In genomic region chr11:63528729-63529278, GRCh38 we compare ENCODE assay signal across 8 cellular contexts. TPM values are rescaled to one million over a fixed set of nuclear protein-coding genes. Genes with fewer than 3 reads are reported as not detected.
DNase-seq lines count a peak whose midpoint lies in the region; ATAC-seq and TF ChIP-seq lines count a peak whose summit lies in the region.
"Not testable (repeated sequence)": the region's sequence is repeated elsewhere in the genome, so short reads cannot be mapped to it uniquely, and the experiment has no call there.
"Had no signal": no experiment of that assay in that cellular context is flagged by ENCODE, and none has a peak within 500 bp of the region (broad histone marks: within the 10 kb centered on the region; RNA-seq: fewer than 3 reads in every experiment).

No MANE protein-coding gene starts in this region.

- TSS peak; percentile 77 for BruUV-seq in Caco-2 (replicated peaks; lab: Mats Ljungman, UMichigan)

- POLR2A ChIA-PET in Caco-2 (lab: Charles Lee): interaction anchor here (1.1 kb wide), 1 partner anchor 144 kb away, joined by 5 read pairs; no protein-coding TSS in a partner anchor

- H3K27me3 Mint-ChIP-seq in Caco-2 (ENCODE audit: insufficient read depth, unreplicated experiment); activated T-cell treated with anti-CD3 and anti-CD28 coated beads, Interleukin-2, amount 50 U/mL, for 72 hours (ENCODE audit: low read depth); effector memory CD8-positive, alpha-beta T cell; progenitor cell of endocrine pancreas: not testable (repeated sequence)

- H3K9me3 ChIP-seq in Caco-2; HUES6 (ENCODE audit: control insufficient read depth, insufficient read depth, low read depth, low read length); iPS-15b (ENCODE audit: control insufficient read depth, insufficient read depth, low read length); lower lobe of right lung: not testable (repeated sequence)

- peaks cover 48% of the 10 kb centered on the region for H3K4me1 Mint-ChIP-seq in Caco-2 (ENCODE audit: low read depth, unreplicated experiment)
- H3K4me1 Mint-ChIP-seq in activated T-cell treated with anti-CD3 and anti-CD28 coated beads, Interleukin-2, amount 50 U/mL, for 72 hours (ENCODE audit: low read depth): peaks cover 52% of the 10 kb centered on the region
- H3K4me1 Mint-ChIP-seq in effector memory CD8-positive, alpha-beta T cell (ENCODE audit: low read depth in 2 of 2): peaks cover 36 to 38% of the 10 kb centered on the region in 2 donors
- peaks cover 51% of the 10 kb centered on the region for H3K4me1 Mint-ChIP-seq in progenitor cell of endocrine pancreas (ENCODE audit: low read depth)

- CTCF ChIA-PET in Caco-2 (lab: Charles Lee): not testable (repeated sequence)

- H3K27me3 ChIP-seq in Caco-2 (replicated peaks; ENCODE audit: control insufficient read depth, insufficient read depth, low read length); HUES6 (ENCODE audit: control insufficient read depth, insufficient read depth, low read length); iPS-15b (ENCODE audit: control insufficient read depth, insufficient read depth, low read length); lower lobe of right lung (ENCODE audit: low read depth): not testable (repeated sequence)

- H3K36me3 ChIP-seq in Caco-2 (ENCODE audit: control insufficient read depth, insufficient read depth, low read length); HUES6 (ENCODE audit: control insufficient read depth, insufficient read depth, low read length); iPS-15b (ENCODE audit: control insufficient read depth, insufficient read depth, low read length); lower lobe of right lung: not testable (repeated sequence)

- intact Hi-C loops in Caco-2 (cut with micrococcal nuclease; ENCODE audit: unreplicated experiment): loop anchor here (5.0 kb wide), 1 partner anchor 93 kb away; no protein-coding TSS in a partner anchor
- intact Hi-C loops in lower lobe of right lung (cut with DNase I): not testable (repeated sequence)

- peak in 1 of 2 experiments; percentile 30 for DNase-seq in Caco-2
- not testable (repeated sequence) for DNase-seq in activated T-cell treated with anti-CD3 and anti-CD28 coated beads, Interleukin-2, amount 50 U/mL, for 72 hours; effector memory CD8-positive, alpha-beta T cell; lower lobe of right lung; progenitor cell of endocrine pancreas (ENCODE audit: low spot score, unreplicated experiment)

- H3K27ac Mint-ChIP-seq in Caco-2 (ENCODE audit: unreplicated experiment) (peak overlapping the region; percentile 99), progenitor cell of endocrine pancreas (peak overlapping the region; percentile 96)
- H3K27ac Mint-ChIP-seq in activated T-cell treated with anti-CD3 and anti-CD28 coated beads, Interleukin-2, amount 50 U/mL, for 72 hours: peak overlapping the region; percentile 0
- H3K27ac Mint-ChIP-seq in effector memory CD8-positive, alpha-beta T cell: peak overlapping the region; percentile 76 to 81

- H3K9me3 Mint-ChIP-seq in Caco-2 (ENCODE audit: unreplicated experiment); activated T-cell treated with anti-CD3 and anti-CD28 coated beads, Interleukin-2, amount 50 U/mL, for 72 hours; effector memory CD8-positive, alpha-beta T cell; progenitor cell of endocrine pancreas (ENCODE audit: low read depth): not testable (repeated sequence)

- H3K4me1 ChIP-seq in Caco-2 (peaks cover 61% of the 10 kb centered on the region), HUES6 (ENCODE audit: control insufficient read depth, insufficient read depth, low read length) (peaks cover 45% of the 10 kb centered on the region), iPS-15b (ENCODE audit: control insufficient read depth, insufficient read depth, low read length) (peaks cover 40% of the 10 kb centered on the region), lower lobe of right lung (peaks cover 25% of the 10 kb centered on the region)

- ATAC-seq in activated T-cell treated with anti-CD3 and anti-CD28 coated beads, Interleukin-2, amount 50 U/mL, for 72 hours (replicated peaks in 1 of 2); effector memory CD8-positive, alpha-beta T cell (replicated peaks): not testable (repeated sequence)
- peak in 1 of 2 donors; percentile 24 for ATAC-seq in lower lobe of right lung

- TF ChIP-seq CTCF in Caco-2 (IDR thresholded peaks at IDR 0.05; ENCODE audit: insufficient read depth in 1 of 2, low read depth in 1 of 2, low read length in 1 of 2, severe bottlenecking in 1 of 2, unreplicated experiment in 1 of 2); lower lobe of right lung (IDR thresholded peaks at IDR 0.05); progenitor cell of endocrine pancreas (IDR thresholded peaks at IDR 0.05; ENCODE audit: unreplicated experiment): not testable (repeated sequence)

- peak overlapping the region; percentile 89 for H3K9ac ChIP-seq in HUES6 (ENCODE audit: low read length)
- H3K9ac ChIP-seq in iPS-15b (ENCODE audit: low read depth, low read length): peak overlapping the region; percentile 86

- H3K36me3 Mint-ChIP-seq in Caco-2 (ENCODE audit: insufficient read depth, unreplicated experiment): peaks cover 14% of the 10 kb centered on the region
- H3K36me3 Mint-ChIP-seq in activated T-cell treated with anti-CD3 and anti-CD28 coated beads, Interleukin-2, amount 50 U/mL, for 72 hours (ENCODE audit: insufficient read depth in 2 of 2); effector memory CD8-positive, alpha-beta T cell (ENCODE audit: insufficient read depth); progenitor cell of endocrine pancreas (ENCODE audit: insufficient read depth): not testable (repeated sequence)

- peak overlapping the region; percentile 6 for H3K4me3 ChIP-seq in Caco-2 (ENCODE audit: low read depth, low read length)
- H3K4me3 ChIP-seq in HUES6 (ENCODE audit: low read depth, low read length): peak overlapping the region; percentile 19; the same call in 1 of the 2 replicates
- H3K4me3 ChIP-seq in iPS-15b (ENCODE audit: low read depth, low read length): peak overlapping the region; percentile 37
- H3K4me3 ChIP-seq in lower lobe of right lung: not testable (repeated sequence)

- H3K27ac ChIP-seq in HUES6 (ENCODE audit: low read depth, low read length) (peak overlapping the region; percentile 93), lower lobe of right lung (peak overlapping the region; percentile 76)

- H3K4me3 Mint-ChIP-seq in Caco-2 (ENCODE audit: unreplicated experiment) (peak overlapping the region; percentile 78), progenitor cell of endocrine pancreas (ENCODE audit: low read depth) (peak overlapping the region; percentile 49)
- not testable (repeated sequence) for H3K4me3 Mint-ChIP-seq in activated T-cell treated with anti-CD3 and anti-CD28 coated beads, Interleukin-2, amount 50 U/mL, for 72 hours; effector memory CD8-positive, alpha-beta T cell

RNA-seq across cellular contexts. Expression of gene PLAAT4, which starts 7.8 kb away (rescaled TPM):
- total RNA-seq in Caco-2 (2022) (1.2 TPM in 2 replicates), lower lobe of right lung (150 TPM), progenitor cell of endocrine pancreas (0.42 TPM in 1 of 2 replicates, not detected in the other)
- 100 to 1,000 TPM in 1 of 2 donors, 10 to 100 TPM in 1; 60.6 to 101 TPM for total RNA-seq in activated T-cell treated with anti-CD3 and anti-CD28 coated beads, Interleukin-2, amount 50 U/mL, for 72 hours

RNA-seq across cellular contexts. Expression of gene LGALS12, which starts 22.9 kb away (rescaled TPM):
- total RNA-seq in Caco-2 (2022): not detected in 2 replicates
- total RNA-seq in activated T-cell treated with anti-CD3 and anti-CD28 coated beads, Interleukin-2, amount 50 U/mL, for 72 hours: under 1 TPM; 0.37 to 0.38 TPM
- total RNA-seq in lower lobe of right lung: 0.68 TPM
- 2.3 and 2.4 TPM in 2 replicates for total RNA-seq in progenitor cell of endocrine pancreas
- total RNA-seq: HT1080 had no signal

RNA-seq across cellular contexts. Expression of gene PLAAT2, which starts 34.4 kb away (rescaled TPM):
- 1.2 TPM in 1 of 2 replicates, not detected in the other for total RNA-seq in Caco-2 (2022)
- under 1 TPM in 1 of 2 donors, not detected in 1; 0.35 TPM for total RNA-seq in activated T-cell treated with anti-CD3 and anti-CD28 coated beads, Interleukin-2, amount 50 U/mL, for 72 hours
- 2.9 TPM for total RNA-seq in lower lobe of right lung
- total RNA-seq in progenitor cell of endocrine pancreas: not detected in 2 replicates
- total RNA-seq: HT1080 had no signal

RNA-seq across cellular contexts. Expression of gene PLAAT5, which starts 37.8 kb away (rescaled TPM):
- total RNA-seq in Caco-2 (2022) (1.2 and 2.3 TPM in 2 replicates), lower lobe of right lung (2.2 TPM), progenitor cell of endocrine pancreas (27.1 and 32.6 TPM in 2 replicates)
- total RNA-seq in activated T-cell treated with anti-CD3 and anti-CD28 coated beads, Interleukin-2, amount 50 U/mL, for 72 hours: 1 to 10 TPM; 1.7 to 2.8 TPM
- total RNA-seq: HT1080 had no signal

Comparison
In these comparisons a context has a peak if more than half of its experiments do, and no peak if none do; other contexts are left out.
1. H3K27ac Mint-ChIP-seq: peak in every context shown above with its lines; median percentile 99 in Caco-2; 96 in progenitor cell of endocrine pancreas; 78 in effector memory CD8-positive, alpha-beta T cell; 0 in activated T-cell treated with anti-CD3 and anti-CD28 coated beads, Interleukin-2, amount 50 U/mL, for 72 hours.
2. RNA of gene PLAAT4, which starts 7.8 kb away (total RNA-seq): 150 TPM in lower lobe of right lung (single experiment) and 60.6 to 101 TPM in activated T-cell treated with anti-CD3 and anti-CD28 coated beads, Interleukin-2, amount 50 U/mL, for 72 hours; 1.2 TPM in Caco-2 and 0.42 TPM in progenitor cell of endocrine pancreas; every median in the first group is over 10 times any median in the second.